In the genomic region with DNA sequence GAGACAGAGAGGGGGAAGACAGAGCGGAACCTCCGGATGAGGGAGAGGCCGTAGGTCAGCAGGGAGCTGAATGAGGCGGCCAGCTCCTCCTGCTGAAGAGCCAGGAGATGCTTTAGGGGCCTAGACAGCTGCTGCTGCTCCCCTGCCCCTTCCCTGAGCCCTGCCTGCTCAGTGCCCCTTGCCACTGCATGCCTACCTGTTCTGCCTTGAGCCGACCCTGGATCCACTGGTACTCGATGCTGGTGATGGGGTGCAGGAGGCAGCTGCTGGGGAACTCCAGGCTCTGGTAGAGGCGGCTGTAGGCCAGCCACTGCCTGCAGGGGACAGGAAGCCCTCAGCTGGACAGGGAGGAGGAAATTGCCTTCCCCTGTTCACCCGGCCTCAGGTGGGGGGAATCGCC, we compare ENCODE assay signal across 18 cellular contexts. TPM values are rescaled to one million over a fixed set of nuclear protein-coding genes. Genes with fewer than 3 reads are reported as not detected.
A peak's percentile ranks its signal among the peaks of the same experiment; 100 is the strongest.
DNase-seq lines count a peak whose midpoint lies in the region; ATAC-seq and TF ChIP-seq lines count a peak whose summit lies in the region.
"Had no signal": no experiment of that assay in that cellular context is flagged by ENCODE, and none has a peak within 500 bp of the region (broad histone marks: within the 10 kb centered on the region; RNA-seq: fewer than 3 reads in every experiment).

No MANE protein-coding gene starts in this region.

- H3K9me3 ChIP-seq in BLaER1 treated with 17β-estradiol and CSF1 and Interleukin-3, amounts not matched to agents 10 nM and 100 nM (replicated peaks in 1 of 11), result no peaks in the 10 kb centered on the region
- no peaks in the 10 kb centered on the region for H3K9me3 ChIP-seq in T-helper 17 cell (ENCODE audit: control insufficient read depth, low read length, poor library complexity, severe bottlenecking)
- no peaks in the 10 kb centered on the region for H3K9me3 ChIP-seq in naive thymus-derived CD4-positive, alpha-beta T cell (ENCODE audit: control insufficient read depth in 2 of 3, low read length in 3 of 3)
- H3K9me3 ChIP-seq: A549 had no signal

- TF ChIP-seq POLR2A in GM19193 (IDR thresholded peaks at IDR 0.05; ENCODE audit: extremely low read depth, insufficient read depth, insufficient read length), result peak; percentile 22

- POLR2A ChIA-PET in naive thymus-derived CD4-positive, alpha-beta T cell (lab: Charles Lee), result interaction anchor here (1.0 to 5.2 kb wide), 5 partner anchors 9 to 60 kb away, joined by 3 to 37 read pairs (median 4); a partner anchor contains a TSS

- no peak overlapping the region for H3K4me3 ChIP-seq in BLaER1 treated with 17β-estradiol and CSF1 and Interleukin-3, amounts not matched to agents 10 nM and 100 nM
- no peak overlapping the region for H3K4me3 ChIP-seq in naive thymus-derived CD4-positive, alpha-beta T cell (ENCODE audit: low read length)
- H3K4me3 ChIP-seq: A549, GM12878 had no signal

- H3K9me3 Mint-ChIP-seq in naive thymus-derived CD4-positive, alpha-beta T cell, result no peaks in the 10 kb centered on the region
- H3K9me3 Mint-ChIP-seq in activated naive CD8-positive, alpha-beta T cell treated with anti-CD3 and anti-CD28 coated beads for 36 hours, result no peaks in the 10 kb centered on the region
- H3K9me3 Mint-ChIP-seq: CD4-positive, CD25-positive, alpha-beta regulatory T cell; HFFc6 had no signal

- H3K27ac ChIP-seq in BLaER1 treated with 17β-estradiol and CSF1 and Interleukin-3, amounts not matched to agents 10 nM and 100 nM, result peak overlapping the region in 3 of 11 experiments; percentile 30 to 38 (median 36); a peak in 3 of 22 replicates
- peak overlapping the region; percentile 35 for H3K27ac ChIP-seq in naive thymus-derived CD4-positive, alpha-beta T cell (ENCODE audit: low read depth, low read length)
- H3K27ac ChIP-seq: A549, HL-60 had no signal

- peak overlapping the region in 3 of 11 experiments; percentile 0 to 37 (median 17); a peak in 3 of 22 replicates for H3K9ac ChIP-seq in BLaER1 treated with 17β-estradiol and CSF1 and Interleukin-3, amounts not matched to agents 10 nM and 100 nM

- H3K4me2 ChIP-seq in BLaER1 treated with 17β-estradiol and CSF1 and Interleukin-3, amounts not matched to agents 10 nM and 100 nM, result peak overlapping the region; percentile 32 to 92 (median 81); a peak in 20 of 22 replicates
- H3K4me2 ChIP-seq: A549 had no signal

- peaks cover 19% of the 10 kb centered on the region for H3K4me1 Mint-ChIP-seq in T-helper 17 cell
- H3K4me1 Mint-ChIP-seq in naive thymus-derived CD4-positive, alpha-beta T cell, result peaks cover 25 to 39% (median 29%) of the 10 kb centered on the region in 7 donors
- peaks cover 25% of the 10 kb centered on the region for H3K4me1 Mint-ChIP-seq in activated naive CD8-positive, alpha-beta T cell treated with anti-CD3 and anti-CD28 coated beads for 36 hours

- no peak for TF ChIP-seq CTCF in GM20000 (IDR thresholded peaks at IDR 0.05; ENCODE audit: extremely low read depth, missing control alignments)

- CTCF ChIA-PET in naive thymus-derived CD4-positive, alpha-beta T cell (lab: Charles Lee), result interaction anchor here (0.8 to 1.7 kb wide), 3 partner anchors 11 to 203 kb away, joined by 3 to 4 read pairs (median 3); a partner anchor contains a TSS

- peaks cover 32 to 95% (median 72%) of the 10 kb centered on the region in 11 experiments for H3K36me3 ChIP-seq in BLaER1 treated with 17β-estradiol and CSF1 and Interleukin-3, amounts not matched to agents 10 nM and 100 nM
- H3K36me3 ChIP-seq in naive thymus-derived CD4-positive, alpha-beta T cell (ENCODE audit: control insufficient read depth in 2 of 3, insufficient read depth in 3 of 3, low read length in 3 of 3), result peaks cover 7 to 72% (median 23%) of the 10 kb centered on the region in 3 experiments

- H4K20me1 ChIP-seq in BLaER1 treated with 17β-estradiol and CSF1 and Interleukin-3, amounts not matched to agents 10 nM and 100 nM, result peaks cover 0 to 87% (median 29%) of the 10 kb centered on the region in 11 experiments; a peak in 17 of 22 replicates

- ATAC-seq in T-helper 17 cell, result no peak
- ATAC-seq in naive thymus-derived CD4-positive, alpha-beta T cell, result no peak
- ATAC-seq in HG02885 (IDR thresholded peaks at IDR 0.05; ENCODE audit: poor library complexity, unreplicated experiment), result no peak
- ATAC-seq: A549, GM12878 had no signal

- peaks cover 69 to 89% (median 78%) of the 10 kb centered on the region in 10 experiments for H3K4me1 ChIP-seq in BLaER1 treated with 17β-estradiol and CSF1 and Interleukin-3, amounts not matched to agents 10 nM and 100 nM
- H3K4me1 ChIP-seq in naive thymus-derived CD4-positive, alpha-beta T cell (ENCODE audit: control insufficient read depth in 2 of 2, insufficient read depth in 2 of 2, low read length in 2 of 2), result peaks cover 33% of the 10 kb centered on the region in 2 donors
- H3K4me1 ChIP-seq: A549 had no signal

- no peak overlapping the region for H3K4me3 Mint-ChIP-seq in T-helper 17 cell
- H3K4me3 Mint-ChIP-seq in naive thymus-derived CD4-positive, alpha-beta T cell, result no peak overlapping the region
- no peak overlapping the region for H3K4me3 Mint-ChIP-seq in activated naive CD8-positive, alpha-beta T cell treated with anti-CD3 and anti-CD28 coated beads for 36 hours
- H3K4me3 Mint-ChIP-seq: CD4-positive, CD25-positive, alpha-beta regulatory T cell; HFFc6 had no signal

- DNase-seq in T-helper 17 cell (no peak), NCI-H2171 treated with DMSO at 0.1 percent for 48 hours (lab: John Stamatoyannopoulos, UW) (no peak), GM20000 (ENCODE audit: low spot score) (no peak)
- DNase-seq in naive thymus-derived CD4-positive, alpha-beta T cell, result no peak
- no peak for DNase-seq in activated naive CD8-positive, alpha-beta T cell treated with anti-CD3 and anti-CD28 coated beads for 36 hours
- DNase-seq: Calu3; CD4-positive, CD25-positive, alpha-beta regulatory T cell; DMS 273 treated with DMSO at 0.1 percent for 48 hours; GOT3; HCEC 1CT; HFFc6; KBM-7 had no signal

- peak overlapping the region; percentile 9 for H3K27ac Mint-ChIP-seq in T-helper 17 cell
- H3K27ac Mint-ChIP-seq in naive thymus-derived CD4-positive, alpha-beta T cell, result no peak overlapping the region
- H3K27ac Mint-ChIP-seq in activated naive CD8-positive, alpha-beta T cell treated with anti-CD3 and anti-CD28 coated beads for 36 hours, result no peak overlapping the region
- H3K27ac Mint-ChIP-seq: HFFc6 had no signal

- peaks cover 2% of the 10 kb centered on the region for H3K36me3 Mint-ChIP-seq in T-helper 17 cell (ENCODE audit: low read depth)
- peaks cover 0 to 21% (median 4%) of the 10 kb centered on the region in 5 donors for H3K36me3 Mint-ChIP-seq in naive thymus-derived CD4-positive, alpha-beta T cell
- peaks cover 13% of the 10 kb centered on the region for H3K36me3 Mint-ChIP-seq in activated naive CD8-positive, alpha-beta T cell treated with anti-CD3 and anti-CD28 coated beads for 36 hours

- intact Hi-C loops in naive thymus-derived CD4-positive, alpha-beta T cell (cut with micrococcal nuclease), result no loop called here

- no peaks in the 10 kb centered on the region for H3K27me3 ChIP-seq in BLaER1 treated with 17β-estradiol and CSF1 and Interleukin-3, amounts not matched to agents 10 nM and 100 nM
- H3K27me3 ChIP-seq in naive thymus-derived CD4-positive, alpha-beta T cell (ENCODE audit: control insufficient read depth in 2 of 2, insufficient read depth in 2 of 2, low read length in 2 of 2), result no peaks in the 10 kb centered on the region

- no peaks in the 10 kb centered on the region for H3K27me3 Mint-ChIP-seq in T-helper 17 cell
- no peaks in the 10 kb centered on the region for H3K27me3 Mint-ChIP-seq in naive thymus-derived CD4-positive, alpha-beta T cell
- H3K27me3 Mint-ChIP-seq in activated naive CD8-positive, alpha-beta T cell treated with anti-CD3 and anti-CD28 coated beads for 36 hours, result no peaks in the 10 kb centered on the region
- H3K27me3 Mint-ChIP-seq: CD4-positive, CD25-positive, alpha-beta regulatory T cell had no signal

RNA-seq across cellular contexts. Expression of a gene that starts 7.6 kb away (rescaled TPM):
- total RNA-seq in T-helper 17 cell, result 100 to 1,000 TPM; 164 TPM
- total RNA-seq in naive thymus-derived CD4-positive, alpha-beta T cell, result 100 to 1,000 TPM; 145 to 201 (median 152) TPM
- 10 to 100 TPM; 44.5 to 83.3 TPM for polyA plus RNA-seq in naive thymus-derived CD4-positive, alpha-beta T cell
- 100 to 1,000 TPM; 145 to 156 TPM for total RNA-seq in activated naive CD8-positive, alpha-beta T cell treated with anti-CD3 and anti-CD28 coated beads for 36 hours

RNA-seq across cellular contexts. Expression of a gene that starts 18.5 kb away (rescaled TPM):
- total RNA-seq in T-helper 17 cell, result 100 to 1,000 TPM in 1 of 2 donors, 10 to 100 TPM in 1; 86.0 to 114 TPM
- total RNA-seq in naive thymus-derived CD4-positive, alpha-beta T cell, result 100 to 1,000 TPM in 3 of 5 experiments, 10 to 100 TPM in 2; 87.7 to 159 (median 112) TPM
- 10 to 100 TPM; 84.8 to 99.4 TPM for polyA plus RNA-seq in naive thymus-derived CD4-positive, alpha-beta T cell
- total RNA-seq in activated naive CD8-positive, alpha-beta T cell treated with anti-CD3 and anti-CD28 coated beads for 36 hours, result 10 to 100 TPM; 45.0 to 49.3 TPM

RNA-seq across cellular contexts. Expression of a gene that starts 41.8 kb away (rescaled TPM):
- total RNA-seq in T-helper 17 cell, result 1 to 10 TPM; 4.5 to 9.4 TPM
- 10 to 100 TPM in 1 of 5 experiments, 1 to 10 TPM in 4; 2.5 to 25.6 (median 8.7) TPM for total RNA-seq in naive thymus-derived CD4-positive, alpha-beta T cell
- 1 to 10 TPM; 6.3 to 7.7 TPM for polyA plus RNA-seq in naive thymus-derived CD4-positive, alpha-beta T cell
- 10 to 100 TPM; 16.4 to 18.3 TPM for total RNA-seq in activated naive CD8-positive, alpha-beta T cell treated with anti-CD3 and anti-CD28 coated beads for 36 hours

RNA-seq across cellular contexts. Expression of a gene that starts 52.0 kb away (rescaled TPM):
- total RNA-seq in T-helper 17 cell, result 10 to 100 TPM; 30.3 to 33.4 TPM
- 10 to 100 TPM; 32.0 to 49.8 (median 41.0) TPM for total RNA-seq in naive thymus-derived CD4-positive, alpha-beta T cell
- polyA plus RNA-seq in naive thymus-derived CD4-positive, alpha-beta T cell, result 10 to 100 TPM; 21.5 to 22.1 TPM
- total RNA-seq in activated naive CD8-positive, alpha-beta T cell treated with anti-CD3 and anti-CD28 coated beads for 36 hours, result 10 to 100 TPM; 26.9 to 27.4 TPM
